8 cellular contexts compared by ENCODE assay signal in the genomic region with DNA sequence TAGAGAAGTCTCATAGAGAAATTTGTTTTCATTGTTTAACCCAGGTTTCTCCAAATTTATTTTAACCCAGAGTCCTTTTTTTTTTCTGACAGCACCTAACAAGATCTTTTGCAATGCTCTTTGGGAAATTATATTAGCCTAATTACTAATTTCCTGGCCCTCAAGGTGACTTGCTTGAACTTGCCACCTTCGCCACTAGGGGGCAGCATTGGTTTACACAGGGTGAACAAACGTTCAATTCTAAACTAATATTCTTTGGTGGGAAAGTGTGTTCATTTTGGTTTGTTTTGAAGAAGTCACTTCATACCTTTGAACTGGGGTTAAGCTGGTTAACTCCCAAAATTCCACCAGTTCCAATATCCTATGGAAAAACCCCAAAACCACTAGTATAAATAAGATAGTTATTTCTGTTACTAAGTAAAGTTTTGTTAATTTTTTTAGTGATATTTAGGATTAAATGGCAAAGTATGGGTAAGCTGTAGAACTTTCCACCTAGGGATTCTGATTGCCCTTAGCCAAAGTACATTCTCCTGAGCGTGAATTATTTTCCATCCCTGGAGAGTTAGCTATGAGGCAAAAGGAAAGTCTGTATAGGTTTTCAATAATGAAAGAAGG. TPM values are rescaled to one million over a fixed set of nuclear protein-coding genes. Genes with fewer than 3 reads are reported as not detected.
DNase-seq lines count a peak whose midpoint lies in the region; ATAC-seq and TF ChIP-seq lines count a peak whose summit lies in the region.

No MANE protein-coding gene starts in this region.

- no peak overlapping the region for H3K4me3 ChIP-seq in dorsolateral prefrontal cortex
- H3K4me3 ChIP-seq in lung: no peak overlapping the region

- H3K9me3 Mint-ChIP-seq in activated CD4-positive, alpha-beta T cell treated with anti-CD3 and anti-CD28 coated beads, Interleukin-2, amount 10 ng/mL, durations not matched to agents 24 days and 14 days: no peaks in the 10 kb centered on the region

- peak; percentile 85 to 99 (median 93) for TF ChIP-seq CTCF in dorsolateral prefrontal cortex (IDR thresholded peaks at IDR 0.05 in 54 of 56, conservative IDR thresholded peaks at IDR 0.05 in 2 of 56; ENCODE audit: low read depth in 1 of 56, partially characterized antibody in 56 of 56)
- peak; percentile 58 for TF ChIP-seq CTCF in lung (IDR thresholded peaks at IDR 0.05; ENCODE audit: control extremely low read depth, extremely low read depth)

- DNase-seq in EL (peak; percentile 71), NCI-H510A (lab: John Stamatoyannopoulos, UW) (peak; percentile 9), dorsolateral prefrontal cortex (peak; percentile 64 to 87 (median 74)), lung (ENCODE audit: low spot score) (peak; percentile 77)
- DNase-seq in activated CD4-positive, alpha-beta T cell treated with anti-CD3 and anti-CD28 coated beads, Interleukin-2, amount 10 ng/mL, durations not matched to agents 24 days and 14 days: peak; percentile 91
- peak; percentile 40 for DNase-seq in stimulated activated CD8-positive, alpha-beta memory T cell treated with anti-CD3 and anti-CD28 coated beads, Interleukin-12 subunit alpha, Interleukin-12 subunit beta, amount 100 ng/mL, for 4 hours (ENCODE audit: low read depth)

- no peaks in the 10 kb centered on the region for H3K4me1 Mint-ChIP-seq in activated CD4-positive, alpha-beta T cell treated with anti-CD3 and anti-CD28 coated beads, Interleukin-2, amount 10 ng/mL, durations not matched to agents 24 days and 14 days

- H3K36me3 Mint-ChIP-seq in activated CD4-positive, alpha-beta T cell treated with anti-CD3 and anti-CD28 coated beads, Interleukin-2, amount 10 ng/mL, durations not matched to agents 24 days and 14 days (ENCODE audit: low read depth): no peaks in the 10 kb centered on the region

- WGBS in lung, 2 donors: 12 to 15% methylated on average over 3 of the region's 3 CpGs

- peaks cover 16% of the 10 kb centered on the region for H3K27me3 Mint-ChIP-seq in activated CD4-positive, alpha-beta T cell treated with anti-CD3 and anti-CD28 coated beads, Interleukin-2, amount 10 ng/mL, durations not matched to agents 24 days and 14 days

- no peaks in the 10 kb centered on the region for H3K4me1 ChIP-seq in lung (ENCODE audit: control insufficient read depth in 2 of 2, insufficient read depth in 2 of 2, low read length in 2 of 2)

- no peaks in the 10 kb centered on the region for H3K36me3 ChIP-seq in lung (ENCODE audit: control insufficient read depth in 2 of 2, insufficient read depth in 2 of 2, low read length in 2 of 2)

- H3K27me3 ChIP-seq in dorsolateral prefrontal cortex: no peaks in the 10 kb centered on the region
- H3K27me3 ChIP-seq in lung (ENCODE audit: control insufficient read depth, insufficient read depth): no peaks in the 10 kb centered on the region

- H3K9me3 ChIP-seq in lung (ENCODE audit: control insufficient read depth in 2 of 2, insufficient read depth in 1 of 2, low read length in 1 of 2): no peaks in the 10 kb centered on the region

- intact Hi-C loops in activated CD4-positive, alpha-beta T cell treated with anti-CD3 and anti-CD28 coated beads, Interleukin-2, amount 10 ng/mL, durations not matched to agents 24 days and 14 days (cut with micrococcal nuclease): loop anchor here (5.0 kb wide), 1 partner anchor 324 kb away; no protein-coding TSS in a partner anchor
- intact Hi-C loops in dorsolateral prefrontal cortex (cut with DNase I): no loop called here

- ATAC-seq in HG02884 (IDR thresholded peaks at IDR 0.05; ENCODE audit: unreplicated experiment) (peak; percentile 65), lung (ENCODE audit: insufficient read depth, low FRiP score) (no peak), GM21381 (IDR thresholded peaks at IDR 0.05; ENCODE audit: unreplicated experiment) (no peak)

- no peak overlapping the region for H3K4me3 Mint-ChIP-seq in activated CD4-positive, alpha-beta T cell treated with anti-CD3 and anti-CD28 coated beads, Interleukin-2, amount 10 ng/mL, durations not matched to agents 24 days and 14 days

- H3K27ac Mint-ChIP-seq in activated CD4-positive, alpha-beta T cell treated with anti-CD3 and anti-CD28 coated beads, Interleukin-2, amount 10 ng/mL, durations not matched to agents 24 days and 14 days: no peak overlapping the region

- H3K27ac ChIP-seq in dorsolateral prefrontal cortex (no peak overlapping the region), lung (ENCODE audit: low read depth in 1 of 2, low read length in 1 of 2) (no peak overlapping the region)

RNA-seq across cellular contexts. Expression of a gene that starts 13.0 kb away (rescaled TPM):
- not detected in 2 replicates for total RNA-seq in activated CD4-positive, alpha-beta T cell treated with anti-CD3 and anti-CD28 coated beads, Interleukin-2, amount 10 ng/mL, durations not matched to agents 24 days and 14 days
- total RNA-seq in dorsolateral prefrontal cortex (1 to 10 TPM in 98 of 120 experiments, under 1 TPM in 21, not detected in 1; 0.52 to 6.7 (median 1.9) TPM), lung (1 to 10 TPM; 2.4 to 4.7 TPM)
- 1 to 10 TPM; 2.5 to 3.1 TPM for polyA plus RNA-seq in lung

RNA-seq across cellular contexts. Expression of a gene that starts 57.4 kb away (rescaled TPM):
- total RNA-seq in activated CD4-positive, alpha-beta T cell treated with anti-CD3 and anti-CD28 coated beads, Interleukin-2, amount 10 ng/mL, durations not matched to agents 24 days and 14 days: 26.7 and 28.7 TPM in 2 replicates
- 10 to 100 TPM; 11.5 to 41.2 (median 23.6) TPM for total RNA-seq in dorsolateral prefrontal cortex
- total RNA-seq in lung: 10 to 100 TPM; 38.5 to 53.7 TPM
- polyA plus RNA-seq in lung: 10 to 100 TPM; 23.4 to 35.7 TPM

Comparison
In these comparisons a context has a peak if more than half of its experiments do, and no peak if none do; other contexts are left out.
1. DNase-seq: peak in every context shown above with its lines; median percentile 91 in activated CD4-positive, alpha-beta T cell treated with anti-CD3 and anti-CD28 coated beads, Interleukin-2, amount 10 ng/mL, durations not matched to agents 24 days and 14 days; 77 in lung; 74 in dorsolateral prefrontal cortex; 71 in EL; 40 in stimulated activated CD8-positive, alpha-beta memory T cell treated with anti-CD3 and anti-CD28 coated beads, Interleukin-12 subunit alpha, Interleukin-12 subunit beta, amount 100 ng/mL, for 4 hours; 9 in NCI-H510A.